In genomic region chr1:228977741-228978140, GRCh38 we compare ENCODE assay signal across 1 cellular context.
TF ChIP-seq lines count a peak whose summit lies in the region.

No MANE protein-coding gene starts in this region.

TF ChIP-seq in HEK293, 187 proteins besides CTCF, POLR2A, EP300 and RAD21 (continued from another document and continues in another):
- 0 out of 2 replicates have a peak, but pooled peaks have one; percentile 35 for TF ChIP-seq GLI4 (tag by site-specific recombination; IDR thresholded peaks at IDR 0.05)
- no peak for TF ChIP-seq SP7 (tag by site-specific recombination; IDR thresholded peaks at IDR 0.05)
- TF ChIP-seq ZBTB17 (tag by site-specific recombination; IDR thresholded peaks at IDR 0.05): no peak
- no peak for TF ChIP-seq PATZ1 (tag by site-specific recombination; IDR thresholded peaks at IDR 0.05)
- TF ChIP-seq ZNF23 (tag by site-specific recombination; IDR thresholded peaks at IDR 0.05; ENCODE audit: borderline replicate concordance): 0 out of 2 replicates have a peak, but pooled peaks have one; percentile 27
- TF ChIP-seq, protein P1, sequence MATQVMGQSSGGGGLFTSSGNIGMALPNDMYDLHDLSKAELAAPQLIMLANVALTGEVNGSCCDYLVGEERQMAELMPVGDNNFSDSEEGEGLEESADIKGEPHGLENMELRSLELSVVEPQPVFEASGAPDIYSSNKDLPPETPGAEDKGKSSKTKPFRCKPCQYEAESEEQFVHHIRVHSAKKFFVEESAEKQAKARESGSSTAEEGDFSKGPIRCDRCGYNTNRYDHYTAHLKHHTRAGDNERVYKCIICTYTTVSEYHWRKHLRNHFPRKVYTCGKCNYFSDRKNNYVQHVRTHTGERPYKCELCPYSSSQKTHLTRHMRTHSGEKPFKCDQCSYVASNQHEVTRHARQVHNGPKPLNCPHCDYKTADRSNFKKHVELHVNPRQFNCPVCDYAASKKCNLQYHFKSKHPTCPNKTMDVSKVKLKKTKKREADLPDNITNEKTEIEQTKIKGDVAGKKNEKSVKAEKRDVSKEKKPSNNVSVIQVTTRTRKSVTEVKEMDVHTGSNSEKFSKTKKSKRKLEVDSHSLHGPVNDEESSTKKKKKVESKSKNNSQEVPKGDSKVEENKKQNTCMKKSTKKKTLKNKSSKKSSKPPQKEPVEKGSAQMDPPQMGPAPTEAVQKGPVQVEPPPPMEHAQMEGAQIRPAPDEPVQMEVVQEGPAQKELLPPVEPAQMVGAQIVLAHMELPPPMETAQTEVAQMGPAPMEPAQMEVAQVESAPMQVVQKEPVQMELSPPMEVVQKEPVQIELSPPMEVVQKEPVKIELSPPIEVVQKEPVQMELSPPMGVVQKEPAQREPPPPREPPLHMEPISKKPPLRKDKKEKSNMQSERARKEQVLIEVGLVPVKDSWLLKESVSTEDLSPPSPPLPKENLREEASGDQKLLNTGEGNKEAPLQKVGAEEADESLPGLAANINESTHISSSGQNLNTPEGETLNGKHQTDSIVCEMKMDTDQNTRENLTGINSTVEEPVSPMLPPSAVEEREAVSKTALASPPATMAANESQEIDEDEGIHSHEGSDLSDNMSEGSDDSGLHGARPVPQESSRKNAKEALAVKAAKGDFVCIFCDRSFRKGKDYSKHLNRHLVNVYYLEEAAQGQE (tag by site-specific recombination; IDR thresholded peaks at IDR 0.05): no peak
- TF ChIP-seq ZNF670 (tag by site-specific recombination; IDR thresholded peaks at IDR 0.05; ENCODE audit: low read depth): peak; percentile 85
- no peak for TF ChIP-seq ZNF555 (tag by site-specific recombination; conservative IDR thresholded peaks at IDR 0.05)
- TF ChIP-seq ZNF623 (tag by site-specific recombination; IDR thresholded peaks at IDR 0.05): no peak
- TF ChIP-seq, protein P2, sequence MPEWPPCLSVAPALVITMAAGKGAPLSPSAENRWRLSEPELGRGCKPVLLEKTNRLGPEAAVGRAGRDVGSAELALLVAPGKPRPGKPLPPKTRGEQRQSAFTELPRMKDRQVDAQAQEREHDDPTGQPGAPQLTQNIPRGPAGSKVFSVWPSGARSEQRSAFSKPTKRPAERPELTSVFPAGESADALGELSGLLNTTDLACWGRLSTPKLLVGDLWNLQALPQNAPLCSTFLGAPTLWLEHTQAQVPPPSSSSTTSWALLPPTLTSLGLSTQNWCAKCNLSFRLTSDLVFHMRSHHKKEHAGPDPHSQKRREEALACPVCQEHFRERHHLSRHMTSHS (tag by site-specific recombination; IDR thresholded peaks at IDR 0.05): no peak; the same call in 1 of the 2 replicates
- TF ChIP-seq ZNF521 (tag by site-specific recombination; IDR thresholded peaks at IDR 0.05): 0 out of 2 replicates have a peak, but pooled peaks have one; percentile 29
- TF ChIP-seq ZNF24 (tag by site-specific recombination; IDR thresholded peaks at IDR 0.05): no peak
- no peak for TF ChIP-seq ZNF76 (tag by site-specific recombination; IDR thresholded peaks at IDR 0.05; ENCODE audit: borderline replicate concordance, low read depth)
- TF ChIP-seq GLIS2 (tag by site-specific recombination; IDR thresholded peaks at IDR 0.05): no peak
- no peak for TF ChIP-seq ZNF416 (tag by site-specific recombination; IDR thresholded peaks at IDR 0.05)
- TF ChIP-seq YY2 (tag by site-specific recombination; IDR thresholded peaks at IDR 0.05): no peak
- TF ChIP-seq, protein P3, sequence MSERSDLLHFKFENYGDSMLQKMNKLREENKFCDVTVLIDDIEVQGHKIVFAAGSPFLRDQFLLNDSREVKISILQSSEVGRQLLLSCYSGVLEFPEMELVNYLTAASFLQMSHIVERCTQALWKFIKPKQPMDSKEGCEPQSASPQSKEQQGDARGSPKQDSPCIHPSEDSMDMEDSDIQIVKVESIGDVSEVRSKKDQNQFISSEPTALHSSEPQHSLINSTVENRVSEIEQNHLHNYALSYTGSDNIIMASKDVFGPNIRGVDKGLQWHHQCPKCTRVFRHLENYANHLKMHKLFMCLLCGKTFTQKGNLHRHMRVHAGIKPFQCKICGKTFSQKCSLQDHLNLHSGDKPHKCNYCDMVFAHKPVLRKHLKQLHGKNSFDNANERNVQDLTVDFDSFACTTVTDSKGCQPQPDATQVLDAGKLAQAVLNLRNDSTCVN (tag by site-specific recombination; optimal IDR thresholded peaks at IDR 0.05): no peak
- TF ChIP-seq TRIM28 (IDR thresholded peaks at IDR 0.05; ENCODE audit: borderline replicate concordance, low read length): no peak
- no peak for TF ChIP-seq MYNN (tag by site-specific recombination; IDR thresholded peaks at IDR 0.05; ENCODE audit: borderline replicate concordance)
- TF ChIP-seq ZNF133 (tag by site-specific recombination; IDR thresholded peaks at IDR 0.05): no peak
- no peak for TF ChIP-seq KLF1 (tag by site-specific recombination; IDR thresholded peaks at IDR 0.05)
- TF ChIP-seq, protein P4, sequence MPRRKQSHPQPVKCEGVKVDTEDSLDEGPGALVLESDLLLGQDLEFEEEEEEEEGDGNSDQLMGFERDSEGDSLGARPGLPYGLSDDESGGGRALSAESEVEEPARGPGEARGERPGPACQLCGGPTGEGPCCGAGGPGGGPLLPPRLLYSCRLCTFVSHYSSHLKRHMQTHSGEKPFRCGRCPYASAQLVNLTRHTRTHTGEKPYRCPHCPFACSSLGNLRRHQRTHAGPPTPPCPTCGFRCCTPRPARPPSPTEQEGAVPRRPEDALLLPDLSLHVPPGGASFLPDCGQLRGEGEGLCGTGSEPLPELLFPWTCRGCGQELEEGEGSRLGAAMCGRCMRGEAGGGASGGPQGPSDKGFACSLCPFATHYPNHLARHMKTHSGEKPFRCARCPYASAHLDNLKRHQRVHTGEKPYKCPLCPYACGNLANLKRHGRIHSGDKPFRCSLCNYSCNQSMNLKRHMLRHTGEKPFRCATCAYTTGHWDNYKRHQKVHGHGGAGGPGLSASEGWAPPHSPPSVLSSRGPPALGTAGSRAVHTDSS (tag by site-specific recombination; IDR thresholded peaks at IDR 0.05): no peak
- no peak for TF ChIP-seq FEZF1 (tag by site-specific recombination; IDR thresholded peaks at IDR 0.05)
- 0 out of 2 replicates have a peak, but pooled peaks have one; percentile 46 for TF ChIP-seq ZNF544 (tag by site-specific recombination; IDR thresholded peaks at IDR 0.05)
- no peak for TF ChIP-seq ZNF48 (tag by site-specific recombination; IDR thresholded peaks at IDR 0.05)
- TF ChIP-seq, protein P5, sequence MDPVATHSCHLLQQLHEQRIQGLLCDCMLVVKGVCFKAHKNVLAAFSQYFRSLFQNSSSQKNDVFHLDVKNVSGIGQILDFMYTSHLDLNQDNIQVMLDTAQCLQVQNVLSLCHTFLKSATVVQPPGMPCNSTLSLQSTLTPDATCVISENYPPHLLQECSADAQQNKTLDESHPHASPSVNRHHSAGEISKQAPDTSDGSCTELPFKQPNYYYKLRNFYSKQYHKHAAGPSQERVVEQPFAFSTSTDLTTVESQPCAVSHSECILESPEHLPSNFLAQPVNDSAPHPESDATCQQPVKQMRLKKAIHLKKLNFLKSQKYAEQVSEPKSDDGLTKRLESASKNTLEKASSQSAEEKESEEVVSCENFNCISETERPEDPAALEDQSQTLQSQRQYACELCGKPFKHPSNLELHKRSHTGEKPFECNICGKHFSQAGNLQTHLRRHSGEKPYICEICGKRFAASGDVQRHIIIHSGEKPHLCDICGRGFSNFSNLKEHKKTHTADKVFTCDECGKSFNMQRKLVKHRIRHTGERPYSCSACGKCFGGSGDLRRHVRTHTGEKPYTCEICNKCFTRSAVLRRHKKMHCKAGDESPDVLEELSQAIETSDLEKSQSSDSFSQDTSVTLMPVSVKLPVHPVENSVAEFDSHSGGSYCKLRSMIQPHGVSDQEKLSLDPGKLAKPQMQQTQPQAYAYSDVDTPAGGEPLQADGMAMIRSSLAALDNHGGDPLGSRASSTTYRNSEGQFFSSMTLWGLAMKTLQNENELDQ (tag by site-specific recombination; IDR thresholded peaks at IDR 0.05; ENCODE audit: low read depth): no peak
- TF ChIP-seq, protein P6, sequence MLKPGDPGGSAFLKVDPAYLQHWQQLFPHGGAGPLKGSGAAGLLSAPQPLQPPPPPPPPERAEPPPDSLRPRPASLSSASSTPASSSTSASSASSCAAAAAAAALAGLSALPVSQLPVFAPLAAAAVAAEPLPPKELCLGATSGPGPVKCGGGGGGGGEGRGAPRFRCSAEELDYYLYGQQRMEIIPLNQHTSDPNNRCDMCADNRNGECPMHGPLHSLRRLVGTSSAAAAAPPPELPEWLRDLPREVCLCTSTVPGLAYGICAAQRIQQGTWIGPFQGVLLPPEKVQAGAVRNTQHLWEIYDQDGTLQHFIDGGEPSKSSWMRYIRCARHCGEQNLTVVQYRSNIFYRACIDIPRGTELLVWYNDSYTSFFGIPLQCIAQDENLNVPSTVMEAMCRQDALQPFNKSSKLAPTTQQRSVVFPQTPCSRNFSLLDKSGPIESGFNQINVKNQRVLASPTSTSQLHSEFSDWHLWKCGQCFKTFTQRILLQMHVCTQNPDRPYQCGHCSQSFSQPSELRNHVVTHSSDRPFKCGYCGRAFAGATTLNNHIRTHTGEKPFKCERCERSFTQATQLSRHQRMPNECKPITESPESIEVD (tag by site-specific recombination; IDR thresholded peaks at IDR 0.05): no peak
- no peak for TF ChIP-seq ZNF112 (tag by site-specific recombination; IDR thresholded peaks at IDR 0.05)
- no peak for TF ChIP-seq GFI1B (tag by site-specific recombination; IDR thresholded peaks at IDR 0.05)
- no peak for TF ChIP-seq ZNF341 (tag by site-specific recombination; IDR thresholded peaks at IDR 0.05; ENCODE audit: low read depth)
- TF ChIP-seq, protein P7, sequence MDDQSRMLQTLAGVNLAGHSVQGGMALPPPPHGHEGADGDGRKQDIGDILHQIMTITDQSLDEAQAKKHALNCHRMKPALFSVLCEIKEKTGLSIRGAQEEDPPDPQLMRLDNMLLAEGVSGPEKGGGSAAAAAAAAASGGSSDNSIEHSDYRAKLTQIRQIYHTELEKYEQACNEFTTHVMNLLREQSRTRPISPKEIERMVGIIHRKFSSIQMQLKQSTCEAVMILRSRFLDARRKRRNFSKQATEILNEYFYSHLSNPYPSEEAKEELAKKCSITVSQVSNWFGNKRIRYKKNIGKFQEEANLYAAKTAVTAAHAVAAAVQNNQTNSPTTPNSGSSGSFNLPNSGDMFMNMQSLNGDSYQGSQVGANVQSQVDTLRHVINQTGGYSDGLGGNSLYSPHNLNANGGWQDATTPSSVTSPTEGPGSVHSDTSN (CRISPR knock-in tag; IDR thresholded peaks at IDR 0.05): no peak
- TF ChIP-seq ZFP37 (tag by site-specific recombination; IDR thresholded peaks at IDR 0.05): no peak
- peak; percentile 28; the same call in 1 of the 2 replicates for TF ChIP-seq ZSCAN4 (tag by site-specific recombination; IDR thresholded peaks at IDR 0.05)
- no peak for TF ChIP-seq HOXD13 (CRISPR knock-in tag; IDR thresholded peaks at IDR 0.05; ENCODE audit: borderline replicate concordance)
- TF ChIP-seq BCL6B (tag by site-specific recombination; IDR thresholded peaks at IDR 0.05): no peak; the same call in 1 of the 2 replicates
- TF ChIP-seq, protein P8, sequence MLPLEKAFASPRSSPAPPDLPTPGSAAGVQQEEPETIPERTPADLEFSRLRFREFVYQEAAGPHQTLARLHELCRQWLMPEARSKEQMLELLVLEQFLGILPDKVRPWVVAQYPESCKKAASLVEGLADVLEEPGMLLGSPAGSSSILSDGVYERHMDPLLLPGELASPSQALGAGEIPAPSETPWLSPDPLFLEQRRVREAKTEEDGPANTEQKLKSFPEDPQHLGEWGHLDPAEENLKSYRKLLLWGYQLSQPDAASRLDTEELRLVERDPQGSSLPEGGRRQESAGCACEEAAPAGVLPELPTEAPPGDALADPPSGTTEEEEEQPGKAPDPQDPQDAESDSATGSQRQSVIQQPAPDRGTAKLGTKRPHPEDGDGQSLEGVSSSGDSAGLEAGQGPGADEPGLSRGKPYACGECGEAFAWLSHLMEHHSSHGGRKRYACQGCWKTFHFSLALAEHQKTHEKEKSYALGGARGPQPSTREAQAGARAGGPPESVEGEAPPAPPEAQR (tag by site-specific recombination; IDR thresholded peaks at IDR 0.05): no peak
- TF ChIP-seq ZNF600 (tag by site-specific recombination; IDR thresholded peaks at IDR 0.05): no peak
- TF ChIP-seq ZNF266 (tag by site-specific recombination; IDR thresholded peaks at IDR 0.05; ENCODE audit: low read depth): no peak
- TF ChIP-seq TCF7L2 (IDR thresholded peaks at IDR 0.05; ENCODE audit: borderline replicate concordance, low read depth, low read length): no peak
- TF ChIP-seq ZNF792 (tag by site-specific recombination; IDR thresholded peaks at IDR 0.05): no peak
- no peak for TF ChIP-seq KLF10 (tag by site-specific recombination; IDR thresholded peaks at IDR 0.05)
- TF ChIP-seq ZNF121 (tag by site-specific recombination; IDR thresholded peaks at IDR 0.05): no peak
- TF ChIP-seq SETDB1 (IDR thresholded peaks at IDR 0.05; ENCODE audit: insufficient read length, low read length): no peak
- no peak for TF ChIP-seq ZNF529 (tag by site-specific recombination; IDR thresholded peaks at IDR 0.05; ENCODE audit: insufficient replicate concordance)
- TF ChIP-seq BCL11B (tag by site-specific recombination; IDR thresholded peaks at IDR 0.05; ENCODE audit: low read depth): no peak
